In genomic region chrX:153590961-153591956, GRCh38 we compare ENCODE assay signal across 27 cellular contexts. TPM values are rescaled to one million over a fixed set of nuclear protein-coding genes. Genes with fewer than 3 reads are reported as not detected.
DNase-seq lines count a peak whose midpoint lies in the region; ATAC-seq and TF ChIP-seq lines count a peak whose summit lies in the region.
"Had no signal": no experiment of that assay in that cellular context is flagged by ENCODE, and none has a peak within 500 bp of the region (broad histone marks: within the 10 kb centered on the region; RNA-seq: fewer than 3 reads in every experiment).

No MANE protein-coding gene starts in this region.

- intact Hi-C loops in OCI-LY7 (cut with micrococcal nuclease; ENCODE audit: unreplicated experiment): no loop called here

- peaks cover 14% of the 10 kb centered on the region for H3K4me1 ChIP-seq in OCI-LY7 (ENCODE audit: insufficient read depth, low read length, poor library complexity, severe bottlenecking)
- H3K4me1 ChIP-seq: left lung, sigmoid colon had no signal

- H3K27ac Mint-ChIP-seq in glutamatergic neuron (ENCODE audit: unreplicated experiment): peak overlapping the region; percentile 55
- peak overlapping the region; percentile 90 for H3K27ac Mint-ChIP-seq in stimulated activated naive B cell treated with anti-CD40 and anti-IgM and Interleukin-4, amounts not matched to agents 10 μg/mL and 1 μg/mL and 100 μg/mL, for 72 hours
- H3K27ac Mint-ChIP-seq: activated CD8-positive, alpha-beta T cell treated with anti-CD3 and anti-CD28 coated beads for 36 hours had no signal

- H3K4me3 ChIP-seq in OCI-LY7 (ENCODE audit: low read depth, low read length, poor library complexity, severe bottlenecking): no peak overlapping the region
- H3K4me3 ChIP-seq: left lung, sigmoid colon had no signal

- peak; percentile 26 for DNase-seq in NCI-H82 (lab: John Stamatoyannopoulos, UW)
- DNase-seq in NCI-H82 treated with DMSO at 0.1 percent for 48 hours (lab: John Stamatoyannopoulos, UW; ENCODE audit: unreplicated experiment): no peak
- peak; percentile 62 for DNase-seq in OCI-LY7 (ENCODE audit: low spot score)
- no peak for DNase-seq in glutamatergic neuron
- peak; percentile 15 for DNase-seq in stimulated activated naive B cell treated with anti-CD40 and anti-IgM and Interleukin-4, amounts not matched to agents 10 μg/mL and 1 μg/mL and 100 μg/mL, for 72 hours
- no peak for DNase-seq in kidney glomerular epithelial cell (lab: John Stamatoyannopoulos, UW)
- DNase-seq in NCI-H1930 (lab: John Stamatoyannopoulos, UW): no peak
- DNase-seq in NCI-H2029 (lab: John Stamatoyannopoulos, UW): no peak
- DNase-seq: activated CD4-positive, alpha-beta T cell treated with anti-CD3 and anti-CD28 coated beads for 1 hour; activated CD8-positive, alpha-beta T cell treated with anti-CD3 and anti-CD28 coated beads for 36 hours; activated effector memory CD4-positive, alpha-beta T cell treated with Interleukin-2 at 50 U/mL for 16 hours; CD8-positive, alpha-beta memory T cell; cerebellar nuclear complex; DMS53; effector CD4-positive, alpha-beta T cell; erythroblast; foreskin fibroblast; KBM-7; left lung; midbrain; MM.1S; NCI-H1436 treated with DMSO at 0.1 percent for 48 hours; SIG-M5; sigmoid colon had no signal

- no peak overlapping the region for H2AFZ ChIP-seq in OCI-LY7 (ENCODE audit: low read length)

- peaks cover 31% of the 10 kb centered on the region for H3K4me1 Mint-ChIP-seq in glutamatergic neuron (ENCODE audit: low read depth, unreplicated experiment)
- H3K4me1 Mint-ChIP-seq in stimulated activated naive B cell treated with anti-CD40 and anti-IgM and Interleukin-4, amounts not matched to agents 10 μg/mL and 1 μg/mL and 100 μg/mL, for 72 hours: peaks cover 14 to 32% of the 10 kb centered on the region in 2 donors
- H3K4me1 Mint-ChIP-seq: neural crest cell had no signal

- H3K27me3 Mint-ChIP-seq in glutamatergic neuron (ENCODE audit: unreplicated experiment): no peaks in the 10 kb centered on the region
- no peaks in the 10 kb centered on the region for H3K27me3 Mint-ChIP-seq in stimulated activated naive B cell treated with anti-CD40 and anti-IgM and Interleukin-4, amounts not matched to agents 10 μg/mL and 1 μg/mL and 100 μg/mL, for 72 hours
- H3K27me3 Mint-ChIP-seq: activated CD8-positive, alpha-beta T cell treated with anti-CD3 and anti-CD28 coated beads for 36 hours had no signal

- no peaks in the 10 kb centered on the region for H4K20me1 ChIP-seq in OCI-LY7 (ENCODE audit: insufficient read depth, low read length)

- BruUV-seq in OCI-LY7 (replicated peaks; lab: Mats Ljungman, UMichigan): no TSS peak

- H3K36me3 Mint-ChIP-seq in glutamatergic neuron (ENCODE audit: unreplicated experiment): peaks cover 4% of the 10 kb centered on the region
- H3K36me3 Mint-ChIP-seq in stimulated activated naive B cell treated with anti-CD40 and anti-IgM and Interleukin-4, amounts not matched to agents 10 μg/mL and 1 μg/mL and 100 μg/mL, for 72 hours: peaks cover 13 to 33% of the 10 kb centered on the region in 2 donors

- peaks cover 3% of the 10 kb centered on the region for H3K9me3 Mint-ChIP-seq in glutamatergic neuron (ENCODE audit: unreplicated experiment)
- no peaks in the 10 kb centered on the region for H3K9me3 Mint-ChIP-seq in stimulated activated naive B cell treated with anti-CD40 and anti-IgM and Interleukin-4, amounts not matched to agents 10 μg/mL and 1 μg/mL and 100 μg/mL, for 72 hours
- H3K9me3 Mint-ChIP-seq: activated CD8-positive, alpha-beta T cell treated with anti-CD3 and anti-CD28 coated beads for 36 hours; CD8-positive, alpha-beta memory T cell; neural crest cell had no signal

- no peaks in the 10 kb centered on the region for H3K9me2 ChIP-seq in OCI-LY7 (ENCODE audit: insufficient read depth, low read length)

- no peaks in the 10 kb centered on the region for H3K9me3 ChIP-seq in OCI-LY7 (ENCODE audit: low read length)
- H3K9me3 ChIP-seq: left lung, sigmoid colon had no signal

- ATAC-seq in stimulated activated naive B cell treated with anti-CD40 and anti-IgM and Interleukin-4, amounts not matched to agents 10 μg/mL and 1 μg/mL and 100 μg/mL, for 72 hours (replicated peaks): peak; percentile 79
- ATAC-seq: activated CD8-positive, alpha-beta T cell treated with anti-CD3 and anti-CD28 coated beads for 36 hours; left lung; Panc1 had no signal

- H3K27ac ChIP-seq in OCI-LY7 (ENCODE audit: low read depth, low read length, poor library complexity, severe bottlenecking): peak overlapping the region; percentile 42
- H3K27ac ChIP-seq: left lung, sigmoid colon had no signal

- POLR2A ChIA-PET in OCI-LY7 (lab: Charles Lee): interaction anchor here (0.5 to 0.6 kb wide), 2 partner anchors 318 to 338 kb away, joined by 3 read pairs; no protein-coding TSS in a partner anchor

- TF ChIP-seq CTCF in OCI-LY7 (conservative IDR thresholded peaks at IDR 0.05; ENCODE audit: low read length) (no peak), glutamatergic neuron (IDR thresholded peaks at IDR 0.05; ENCODE audit: partially characterized antibody, unreplicated experiment) (no peak)

- CTCF ChIA-PET in OCI-LY7 (lab: Charles Lee; ENCODE audit: unreplicated experiment): no interaction called here

- peak overlapping the region; percentile 61 for H3K4me3 Mint-ChIP-seq in glutamatergic neuron (ENCODE audit: unreplicated experiment)
- peak overlapping the region in 1 of 2 donors; percentile 27 for H3K4me3 Mint-ChIP-seq in stimulated activated naive B cell treated with anti-CD40 and anti-IgM and Interleukin-4, amounts not matched to agents 10 μg/mL and 1 μg/mL and 100 μg/mL, for 72 hours
- H3K4me3 Mint-ChIP-seq: activated CD8-positive, alpha-beta T cell treated with anti-CD3 and anti-CD28 coated beads for 36 hours; neural crest cell had no signal

- peaks cover 20% of the 10 kb centered on the region; the same call in 1 of the 2 replicates for H3K36me3 ChIP-seq in OCI-LY7 (ENCODE audit: insufficient read depth, low read length)

- H3K4me2 ChIP-seq in OCI-LY7 (ENCODE audit: low read length): 0 out of 2 replicates have a peak overlapping the region, but pooled peaks have one; percentile 32

- H3K79me2 ChIP-seq in OCI-LY7 (ENCODE audit: insufficient read depth, low read depth, low read length): no peaks in the 10 kb centered on the region

RNA-seq across cellular contexts. Expression of gene CCNQ, which starts 7.7 kb away (rescaled TPM):
- total RNA-seq in OCI-LY7 (2014; rRNA removed; shearing (Covaris generic)): 20.6 and 29.7 TPM in 2 replicates
- total RNA-seq in OCI-LY7 (2022) (12.0 and 13.9 TPM in 2 replicates), glutamatergic neuron (ENCODE audit: unreplicated experiment) (28.9 TPM)

RNA-seq across cellular contexts. Expression of gene DUSP9, which starts 55.7 kb away (rescaled TPM):
- total RNA-seq in OCI-LY7 (2014; rRNA removed; shearing (Covaris generic)): not detected in 2 replicates
- not detected in 2 replicates for total RNA-seq in OCI-LY7 (2022)
- 0.61 TPM for total RNA-seq in glutamatergic neuron (ENCODE audit: unreplicated experiment)
- total RNA-seq: HT-29, sigmoid colon had no signal

Comparison
In these comparisons a context has a peak if more than half of its experiments do, and no peak if none do; other contexts are left out.
1. DNase-seq: peak in NCI-H82 (single experiment), OCI-LY7 (single experiment) and stimulated activated naive B cell treated with anti-CD40 and anti-IgM and Interleukin-4, amounts not matched to agents 10 μg/mL and 1 μg/mL and 100 μg/mL, for 72 hours (single experiment); none in NCI-H82 treated with DMSO at 0.1 percent for 48 hours (single experiment), glutamatergic neuron (single experiment), kidney glomerular epithelial cell (single experiment), NCI-H1930 (0 of 2) and NCI-H2029 (single experiment).